10 cellular contexts compared by ENCODE assay signal in the genomic region with DNA sequence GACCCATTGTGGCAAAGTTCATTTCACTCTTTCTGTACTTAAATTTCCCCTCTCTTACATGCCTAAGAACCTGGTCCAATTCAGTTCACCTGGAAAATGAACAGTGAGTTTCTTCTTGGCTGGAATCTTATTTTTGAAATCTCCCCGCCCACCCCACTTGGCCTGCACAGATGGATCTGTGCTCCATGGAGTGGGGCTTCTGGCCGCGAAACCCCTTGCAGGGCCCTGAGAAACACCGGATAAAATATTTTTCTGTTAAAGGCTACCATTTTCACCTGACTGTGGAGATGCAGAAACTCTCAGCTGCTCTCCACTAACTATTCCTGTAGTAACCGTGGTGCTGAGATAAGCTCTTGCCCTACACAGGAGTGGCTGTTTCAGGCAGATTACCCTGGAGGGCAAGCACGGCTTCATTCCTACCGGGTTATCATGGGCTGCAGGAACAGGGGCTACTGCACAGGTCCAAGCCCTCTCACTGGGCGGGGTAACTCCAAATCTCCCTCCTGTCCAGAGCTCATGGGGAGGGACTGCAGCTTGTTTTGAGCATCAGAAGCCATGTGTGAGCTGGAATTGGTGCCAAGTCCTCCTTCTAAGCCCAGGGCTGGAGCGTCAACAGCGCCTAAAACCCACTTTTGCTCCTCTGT.
A peak's percentile ranks its signal among the peaks of the same experiment; 100 is the strongest.
DNase-seq lines count a peak whose midpoint lies in the region; ATAC-seq, FAIRE-seq and TF ChIP-seq lines count a peak whose summit lies in the region.
"Had no signal": no experiment of that assay in that cellular context is flagged by ENCODE, and none has a peak within 500 bp of the region (broad histone marks: within the 10 kb centered on the region; RNA-seq: fewer than 3 reads in every experiment).

No MANE protein-coding gene starts in this region.

- H2AFZ ChIP-seq in HepG2 (ENCODE audit: low read length) (no peak overlapping the region), mesenchymal stem cell (ENCODE audit: low read depth, low read length) (no peak overlapping the region)

- H2BK12ac ChIP-seq in mesenchymal stem cell (ENCODE audit: low read length in 2 of 2): peak overlapping the region in 1 of 2 experiments; percentile 2

- H3K9me3 ChIP-seq in liver (ENCODE audit: control insufficient read depth in 4 of 4, low read length in 3 of 4) (no peaks in the 10 kb centered on the region), HepG2 (ENCODE audit: low read length) (no peaks in the 10 kb centered on the region), endodermal cell (ENCODE audit: control insufficient read depth, low read length) (no peaks in the 10 kb centered on the region), mesenchymal stem cell (ENCODE audit: control insufficient read depth, low read length) (no peaks in the 10 kb centered on the region)

- H3K14ac ChIP-seq in mesenchymal stem cell (ENCODE audit: low read length in 2 of 2): no peak overlapping the region

- H3K36me3 Mint-ChIP-seq in endodermal cell (ENCODE audit: low read depth): peaks cover 11% of the 10 kb centered on the region

- H3K9ac ChIP-seq in liver (ENCODE audit: low read depth in 1 of 2, low read length in 2 of 2): no peak overlapping the region
- no peak overlapping the region for H3K9ac ChIP-seq in HepG2 (ENCODE audit: insufficient read depth, low read depth, low read length)
- H3K9ac ChIP-seq in endodermal cell (ENCODE audit: extremely low read depth, low read length, poor library complexity, severe bottlenecking): no peak overlapping the region
- H3K9ac ChIP-seq in mesenchymal stem cell (ENCODE audit: low read length): peak overlapping the region; percentile 80

- CTCF ChIA-PET in HepG2 (lab: Yijun Ruan, JAX; ENCODE audit: low intra/inter-chr PET ratio, low total read pairs): no interaction called here

- H3K4me3 Mint-ChIP-seq in endodermal cell: peak overlapping the region; percentile 71

- H3K79me2 ChIP-seq in HepG2 (ENCODE audit: insufficient read depth, low read length): no peaks in the 10 kb centered on the region

- no peak for TF ChIP-seq POLR2A in HepG2 (IDR thresholded peaks at IDR 0.05; ENCODE audit: insufficient read depth in 1 of 2, low read depth in 2 of 2, low read length in 2 of 2)

- no peak overlapping the region for H4K8ac ChIP-seq in mesenchymal stem cell (ENCODE audit: low read length)

- POLR2A ChIA-PET in HepG2 (lab: Yijun Ruan, JAX): no interaction called here

- H3K79me1 ChIP-seq in mesenchymal stem cell (replicated peaks; ENCODE audit: low read length, poor library complexity, severe bottlenecking): peaks cover 8% of the 10 kb centered on the region

- peaks cover 6 to 74% (median 51%) of the 10 kb centered on the region in 4 donors for H3K4me1 ChIP-seq in liver (ENCODE audit: control insufficient read depth in 4 of 4, insufficient read depth in 4 of 4, low read length in 3 of 4)
- H3K4me1 ChIP-seq in HepG2 (ENCODE audit: insufficient read depth, low read length): peaks cover 30% of the 10 kb centered on the region
- H3K4me1 ChIP-seq in endodermal cell (ENCODE audit: control insufficient read depth, insufficient read depth, low read length): peaks cover 7% of the 10 kb centered on the region
- H3K4me1 ChIP-seq in mesenchymal stem cell (ENCODE audit: control insufficient read depth, insufficient read depth, low read depth, low read length): peaks cover 35% of the 10 kb centered on the region

- H2BK5ac ChIP-seq in mesenchymal stem cell (ENCODE audit: low read depth, low read length, poor library complexity, severe bottlenecking): peak overlapping the region; percentile 59

- H3K27ac Mint-ChIP-seq in endodermal cell: peak overlapping the region; percentile 40

- H3K4me2 ChIP-seq in HepG2 (ENCODE audit: low read depth, low read length) (no peak overlapping the region), mesenchymal stem cell (ENCODE audit: low read length, poor library complexity, severe bottlenecking) (peak overlapping the region; percentile 86)

- no peak overlapping the region for H2BK120ac ChIP-seq in mesenchymal stem cell (ENCODE audit: low read depth, low read length)

- ATAC-seq in HepG2 (no peak), GM21576 (IDR thresholded peaks at IDR 0.05; ENCODE audit: unreplicated experiment) (no peak), HG03571 (IDR thresholded peaks at IDR 0.05; ENCODE audit: unreplicated experiment) (no peak)

- WGBS in liver: 73% methylated on average over 10 of the region's 10 CpGs
- 67% methylated on average over 7 of the region's 10 CpGs for WGBS in HepG2 (ENCODE audit: low lambda C conversion rate)
- WGBS in endodermal cell (ENCODE audit: insufficient coverage in 1 of 2, insufficient read length in 1 of 2), 2 experiments: 91 to 96% methylated on average over 8 to 10 of the region's 10 CpGs
- 86% methylated on average over 9 of the region's 10 CpGs for WGBS in mesenchymal stem cell

- FAIRE-seq in HepG2 (lab: Jason Lieb, UNC): no peak

- no peak overlapping the region for H4K91ac ChIP-seq in mesenchymal stem cell (ENCODE audit: low read length)

- no TSS peak for BruUV-seq in HepG2 (replicated peaks; lab: Mats Ljungman, UMichigan)

- peak overlapping the region in 1 of 2 experiments; percentile 3 for H3K4ac ChIP-seq in mesenchymal stem cell (ENCODE audit: low read depth in 1 of 2, low read length in 2 of 2)

- intact Hi-C loops in HepG2 (cut with micrococcal nuclease; ENCODE audit: unreplicated experiment): loop anchor here (5.0 kb wide), 1 partner anchor 62 kb away; no protein-coding TSS in a partner anchor

- TF ChIP-seq RAD21 in liver (IDR thresholded peaks at IDR 0.05) (no peak), HepG2 (CRISPR knock-in tag; IDR thresholded peaks at IDR 0.05) (no peak)

- no peak for TF ChIP-seq CTCF in liver (IDR thresholded peaks at IDR 0.05; ENCODE audit: low read depth, low read length, missing input control)
- no peak for TF ChIP-seq CTCF in HepG2 (CRISPR knock-in tag; IDR thresholded peaks at IDR 0.05)
- TF ChIP-seq CTCF in endodermal cell (conservative IDR thresholded peaks at IDR 0.05): no peak

- peak overlapping the region in 1 of 2 donors; percentile 1 for H3K27ac ChIP-seq in liver (ENCODE audit: low read depth in 1 of 2, low read length in 2 of 2)
- no peak overlapping the region for H3K27ac ChIP-seq in HepG2 (ENCODE audit: extremely low read length, insufficient read depth, low read length)
- H3K27ac ChIP-seq in endodermal cell (ENCODE audit: low read depth, low read length): no peak overlapping the region
- peak overlapping the region; percentile 95 for H3K27ac ChIP-seq in mesenchymal stem cell (ENCODE audit: low read length, poor library complexity, severe bottlenecking)

- H2BK15ac ChIP-seq in mesenchymal stem cell (ENCODE audit: low read depth, poor library complexity, severe bottlenecking): no peak overlapping the region

- no peaks in the 10 kb centered on the region for H4K20me1 ChIP-seq in HepG2 (ENCODE audit: insufficient read depth, low read length)

- H3K27me3 ChIP-seq in liver (ENCODE audit: control insufficient read depth in 4 of 4, insufficient read depth in 4 of 4, low read length in 3 of 4) (no peaks in the 10 kb centered on the region), HepG2 (ENCODE audit: control insufficient read depth in 1 of 2, insufficient read depth in 2 of 2, low read length in 2 of 2) (peaks cover 0 to 37% of the 10 kb centered on the region in 2 experiments; a peak in 4 of 5 replicates), endodermal cell (ENCODE audit: control insufficient read depth, insufficient read depth, low read length, poor library complexity, severe bottlenecking) (no peaks in the 10 kb centered on the region), mesenchymal stem cell (ENCODE audit: control insufficient read depth in 1 of 2, insufficient read depth in 1 of 2, low read length in 2 of 2) (no peaks in the 10 kb centered on the region)

- H3K36me3 ChIP-seq in liver (ENCODE audit: control insufficient read depth in 4 of 4, insufficient read depth in 3 of 4, low read depth in 1 of 4, low read length in 3 of 4) (no peaks in the 10 kb centered on the region), HepG2 (replicated peaks in 1 of 2; ENCODE audit: control insufficient read depth in 1 of 2, insufficient read depth in 2 of 2, low read length in 2 of 2) (no peaks in the 10 kb centered on the region), endodermal cell (ENCODE audit: control insufficient read depth, insufficient read depth, low read length) (no peaks in the 10 kb centered on the region), mesenchymal stem cell (ENCODE audit: control insufficient read depth in 1 of 2, insufficient read depth in 2 of 2, low read depth in 1 of 2, low read length in 2 of 2) (peaks cover 12 to 35% of the 10 kb centered on the region in 2 experiments)

- H2AK5ac ChIP-seq in mesenchymal stem cell (ENCODE audit: low read length, severe bottlenecking): no peak overlapping the region

- peak overlapping the region in 1 of 2 experiments; percentile 6 for H3K18ac ChIP-seq in mesenchymal stem cell (ENCODE audit: low read depth in 1 of 2, low read length in 2 of 2)

- no peaks in the 10 kb centered on the region for H3K9me3 Mint-ChIP-seq in endodermal cell

- H3K27me3 Mint-ChIP-seq in endodermal cell (ENCODE audit: insufficient read depth): no peaks in the 10 kb centered on the region

- peaks cover 59% of the 10 kb centered on the region for H3K4me1 Mint-ChIP-seq in endodermal cell

- DNase-seq in HepG2 (ENCODE audit: low spot score): no peak
- DNase-seq in endodermal cell: no peak
- peak; percentile 24 for DNase-seq in mesenchymal stem cell
- no peak for DNase-seq in NCI-H1417 treated with DMSO at 0.1 percent for 48 hours (lab: John Stamatoyannopoulos, UW)
- no peak for DNase-seq in NOMO-1 treated with dmso at 0.1 percent for 144 hours (lab: John Stamatoyannopoulos, UW; ENCODE audit: unreplicated experiment)
- DNase-seq: NCI-H1436 treated with DMSO at 0.1 percent for 48 hours, RPMI8226 had no signal

- H3K23ac ChIP-seq in mesenchymal stem cell (ENCODE audit: low read length in 2 of 2): no peak overlapping the region

- in situ Hi-C loops in HepG2 (cut with HindIII; ENCODE audit: extremely low pct_ligation_motif_present, low pct_unique_long_range_greater_than_20kb): no loop called here

- TF ChIP-seq EP300 in HepG2 (IDR thresholded peaks at IDR 0.05; ENCODE audit: low read depth in 2 of 2, low read length in 2 of 2) (no peak), HepG2 (CRISPR knock-in tag; IDR thresholded peaks at IDR 0.05; ENCODE audit: borderline replicate concordance) (no peak)

- peak overlapping the region in 2 of 3 donors; percentile 15 to 62 for H3K4me3 ChIP-seq in liver (ENCODE audit: low read depth in 1 of 3, low read length in 3 of 3)
- no peak overlapping the region for H3K4me3 ChIP-seq in HepG2 (replicated peaks in 1 of 3; ENCODE audit: insufficient read depth in 1 of 3, low read depth in 2 of 3, low read length in 3 of 3)
- H3K4me3 ChIP-seq in endodermal cell (ENCODE audit: low read length): peak overlapping the region; percentile 84
- H3K4me3 ChIP-seq in mesenchymal stem cell (ENCODE audit: insufficient read depth in 1 of 2, low read depth in 1 of 2, low read length in 2 of 2): peak overlapping the region; percentile 65 to 86

TF ChIP-seq in liver, 16 proteins besides CTCF, POLR2A, EP300 and RAD21 (continues in another document):
- TF ChIP-seq EGR1 (IDR thresholded peaks at IDR 0.05; ENCODE audit: low read depth in 2 of 2) (no peak), JUND (IDR thresholded peaks at IDR 0.05) (no peak), FOXA1 (IDR thresholded peaks at IDR 0.05) (no peak)

Comparison
In these comparisons a context has a peak if more than half of its experiments do, and no peak if none do; other contexts are left out.
1. H3K4me3 ChIP-seq: peak in liver (2 of 3), endodermal cell (single experiment) and mesenchymal stem cell (2 of 2); none in HepG2 (0 of 3).